Comparison of ENCODE assay signal across 7 cellular contexts in the genomic region with DNA sequence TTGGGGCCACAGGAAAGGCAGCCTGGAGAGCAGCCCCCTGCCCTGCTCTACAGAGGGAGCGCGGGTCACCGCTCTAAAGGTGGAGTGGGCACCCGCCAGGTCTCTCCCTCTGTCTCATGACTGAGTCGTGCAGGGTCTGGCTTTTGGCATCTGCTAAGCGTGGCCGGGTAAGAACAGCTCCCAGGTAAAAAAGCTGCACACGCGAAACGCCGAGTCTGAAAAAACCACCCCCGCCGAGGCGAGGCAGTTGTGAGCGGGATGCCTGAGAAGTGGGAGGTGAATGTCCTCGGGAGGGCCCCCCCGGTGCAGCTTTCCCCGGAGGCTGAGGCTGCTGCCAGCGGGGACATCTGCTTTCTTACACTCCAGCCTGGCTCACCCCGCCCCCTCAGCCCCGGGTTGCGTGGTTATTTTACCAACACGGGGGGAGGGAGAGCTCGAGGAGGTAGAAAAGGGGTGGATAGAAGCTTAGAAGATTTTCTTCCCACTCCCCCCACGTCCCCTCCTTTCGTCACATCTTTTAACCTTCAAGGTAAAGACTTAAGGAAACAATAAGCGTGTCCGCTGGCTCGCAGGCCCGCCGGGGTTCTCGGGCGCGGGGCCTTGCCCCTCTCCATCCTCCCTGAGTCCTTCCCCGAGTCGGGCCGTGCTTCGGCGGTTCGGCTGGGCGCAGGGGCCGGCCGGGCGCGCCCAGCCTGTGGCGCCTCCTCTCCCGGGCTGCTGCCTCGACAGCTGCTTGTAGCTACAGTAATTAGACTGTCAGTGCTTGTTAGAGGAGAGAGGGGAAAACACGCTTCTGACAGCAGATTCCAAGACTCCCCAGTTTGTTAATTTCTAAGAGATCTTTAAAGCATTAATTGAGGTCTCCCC.
DNase-seq lines count a peak whose midpoint lies in the region; ATAC-seq lines count a peak whose summit lies in the region.

No MANE protein-coding gene starts in this region.

- no peaks in the 10 kb centered on the region for H3K36me3 ChIP-seq in mucosa of stomach (ENCODE audit: control insufficient read depth, insufficient read depth, low read length)

- H3K9ac ChIP-seq in mucosa of stomach (ENCODE audit: low read length) = peak overlapping the region; percentile 33

- no peaks in the 10 kb centered on the region for H3K9me3 ChIP-seq in mucosa of stomach (ENCODE audit: control insufficient read depth, low read length)

- H3K4me3 ChIP-seq in mucosa of stomach (ENCODE audit: low read length) = peak overlapping the region; percentile 50

- peak; percentile 53 for DNase-seq in NCI-H446 treated with DMSO at 0.1 percent for 48 hours (lab: John Stamatoyannopoulos, UW)
- peak; percentile 67 for DNase-seq in activated T-cell treated with anti-CD3 and anti-CD28 coated beads, Interleukin-2, amount 50 U/mL, for 24 hours
- peak; percentile 78 for DNase-seq in superior temporal gyrus (ENCODE audit: extremely low spot score)

- H3K27ac Mint-ChIP-seq in activated T-cell treated with anti-CD3 and anti-CD28 coated beads, Interleukin-2, amount 50 U/mL, for 24 hours = peak overlapping the region; percentile 90

- peak overlapping the region; percentile 81 for H3K4me3 Mint-ChIP-seq in activated T-cell treated with anti-CD3 and anti-CD28 coated beads, Interleukin-2, amount 50 U/mL, for 24 hours

- H3K9me3 Mint-ChIP-seq in activated T-cell treated with anti-CD3 and anti-CD28 coated beads, Interleukin-2, amount 50 U/mL, for 24 hours = no peaks in the 10 kb centered on the region

- ATAC-seq in GM18498 (IDR thresholded peaks at IDR 0.05; ENCODE audit: unreplicated experiment) (peak; percentile 53), HG02840 (IDR thresholded peaks at IDR 0.05; ENCODE audit: low FRiP score, unreplicated experiment) (peak; percentile 42), esophagus mucosa (peak; percentile 77)

- peaks cover 54% of the 10 kb centered on the region for H3K4me1 Mint-ChIP-seq in activated T-cell treated with anti-CD3 and anti-CD28 coated beads, Interleukin-2, amount 50 U/mL, for 24 hours (ENCODE audit: low read depth)

- no peaks in the 10 kb centered on the region for H3K27me3 Mint-ChIP-seq in activated T-cell treated with anti-CD3 and anti-CD28 coated beads, Interleukin-2, amount 50 U/mL, for 24 hours

- peaks cover 7% of the 10 kb centered on the region for H3K4me1 ChIP-seq in mucosa of stomach (ENCODE audit: control insufficient read depth, insufficient read depth, low read length)

- peaks cover 24% of the 10 kb centered on the region for H3K36me3 Mint-ChIP-seq in activated T-cell treated with anti-CD3 and anti-CD28 coated beads, Interleukin-2, amount 50 U/mL, for 24 hours (ENCODE audit: low read depth)

- no peaks in the 10 kb centered on the region for H3K27me3 ChIP-seq in mucosa of stomach (ENCODE audit: control insufficient read depth, insufficient read depth, low read length)

Comparison
In these comparisons a context has a peak if more than half of its experiments do, and no peak if none do; other contexts are left out.
1. Peak in every context shown above with its lines: DNase-seq, ATAC-seq and H3K4me3 ChIP-seq.